Comparison of ENCODE assay signal across 14 cellular contexts in the genomic region with DNA sequence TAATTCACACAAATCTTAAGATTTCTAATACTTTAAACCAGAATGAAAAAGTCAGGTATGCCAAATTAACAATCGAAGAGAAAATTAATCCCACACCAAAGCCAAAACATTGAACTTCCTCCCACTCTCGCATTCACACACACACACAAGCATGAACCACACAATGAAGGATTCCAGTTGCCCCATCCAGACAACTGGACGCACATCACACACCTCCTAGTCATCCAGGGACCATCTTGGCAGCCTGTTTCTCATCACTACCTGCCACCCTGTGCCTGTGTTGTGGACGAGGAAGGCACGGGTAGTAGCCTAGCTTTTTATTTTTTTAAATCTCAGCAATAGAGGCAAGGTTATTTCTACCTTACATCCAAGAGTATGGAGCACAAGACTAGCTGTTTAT. TPM values are rescaled to one million over a fixed set of nuclear protein-coding genes. Genes with fewer than 3 reads are reported as not detected.
DNase-seq lines count a peak whose midpoint lies in the region; ATAC-seq and TF ChIP-seq lines count a peak whose summit lies in the region.
"Had no signal": no experiment of that assay in that cellular context is flagged by ENCODE, and none has a peak within 500 bp of the region (broad histone marks: within the 10 kb centered on the region; RNA-seq: fewer than 3 reads in every experiment).

No MANE protein-coding gene starts in this region.

- H3K9me3 Mint-ChIP-seq in stimulated activated naive CD8-positive, alpha-beta T cell treated with anti-CD3 and anti-CD28 coated beads, Interleukin-15, Interleukin-2, amounts not matched to agents 100 ng/mL and 50 ng/mL, for 24 hours: no peaks in the 10 kb centered on the region
- H3K9me3 Mint-ChIP-seq in activated T-helper 1 cell treated with anti-CD3 and anti-CD28 coated beads, Interleukin-12 subunit alpha, Interleukin-12 subunit beta, Interleukin-2, Interleukin-4 antibody, amounts not matched to agents 30 ng/mL and 10 ng/mL and 1 ng/mL, durations not matched to agents 14 hours and 24 hours and 36 hours: no peaks in the 10 kb centered on the region
- H3K9me3 Mint-ChIP-seq in glutamatergic neuron (ENCODE audit: unreplicated experiment): peaks cover 7% of the 10 kb centered on the region

- no peak for DNase-seq in stimulated activated naive CD8-positive, alpha-beta T cell treated with anti-CD3 and anti-CD28 coated beads, Interleukin-15, Interleukin-2, amounts not matched to agents 100 U/mL and 50 U/mL, for 24 hours
- no peak for DNase-seq in activated T-helper 1 cell treated with anti-CD3 and anti-CD28 coated beads, Interleukin-12 subunit alpha, Interleukin-12 subunit beta, Interleukin-2, Interleukin-4 antibody, amounts not matched to agents 30 ng/mL and 10 ng/mL and 1 ng/mL, durations not matched to agents 14 hours and 24 hours and 36 hours (ENCODE audit: low spot score)
- no peak for DNase-seq in glutamatergic neuron
- DNase-seq in medulla oblongata (ENCODE audit: extremely low spot score): no peak
- no peak for DNase-seq in GM03348 (ENCODE audit: low spot score)
- DNase-seq in mesenteric fat pad (ENCODE audit: low spot score): no peak
- DNase-seq: effector CD4-positive, alpha-beta T cell; NCI-H2029 treated with DMSO at 0.1 percent for 48 hours; NCI-H82; SJCRH30; stimulated activated CD4-positive, alpha-beta T cell treated with anti-CD3 and anti-CD28 coated beads, Interleukin-2, amount 100 ng/mL, for 48 hours; upper lobe of left lung had no signal

- peak overlapping the region; percentile 8 for H3K4me3 Mint-ChIP-seq in stimulated activated naive CD8-positive, alpha-beta T cell treated with anti-CD3 and anti-CD28 coated beads, Interleukin-15, Interleukin-2, amounts not matched to agents 100 ng/mL and 50 ng/mL, for 24 hours
- H3K4me3 Mint-ChIP-seq in activated T-helper 1 cell treated with anti-CD3 and anti-CD28 coated beads, Interleukin-12 subunit alpha, Interleukin-12 subunit beta, Interleukin-2, Interleukin-4 antibody, amounts not matched to agents 30 ng/mL and 10 ng/mL and 1 ng/mL, durations not matched to agents 14 hours and 24 hours and 36 hours: no peak overlapping the region
- H3K4me3 Mint-ChIP-seq in glutamatergic neuron (ENCODE audit: unreplicated experiment): no peak overlapping the region

- peaks cover 80% of the 10 kb centered on the region for H3K4me1 Mint-ChIP-seq in stimulated activated naive CD8-positive, alpha-beta T cell treated with anti-CD3 and anti-CD28 coated beads, Interleukin-15, Interleukin-2, amounts not matched to agents 100 ng/mL and 50 ng/mL, for 24 hours (ENCODE audit: low read depth)
- peaks cover 70% of the 10 kb centered on the region for H3K4me1 Mint-ChIP-seq in activated T-helper 1 cell treated with anti-CD3 and anti-CD28 coated beads, Interleukin-12 subunit alpha, Interleukin-12 subunit beta, Interleukin-2, Interleukin-4 antibody, amounts not matched to agents 30 ng/mL and 10 ng/mL and 1 ng/mL, durations not matched to agents 14 hours and 24 hours and 36 hours (ENCODE audit: low read depth)
- H3K4me1 Mint-ChIP-seq in glutamatergic neuron (ENCODE audit: low read depth, unreplicated experiment): peaks cover 51% of the 10 kb centered on the region

- TF ChIP-seq CTCF in glutamatergic neuron (IDR thresholded peaks at IDR 0.05; ENCODE audit: partially characterized antibody, unreplicated experiment): no peak

- no peaks in the 10 kb centered on the region for H3K27me3 Mint-ChIP-seq in stimulated activated naive CD8-positive, alpha-beta T cell treated with anti-CD3 and anti-CD28 coated beads, Interleukin-15, Interleukin-2, amounts not matched to agents 100 ng/mL and 50 ng/mL, for 24 hours
- no peaks in the 10 kb centered on the region for H3K27me3 Mint-ChIP-seq in activated T-helper 1 cell treated with anti-CD3 and anti-CD28 coated beads, Interleukin-12 subunit alpha, Interleukin-12 subunit beta, Interleukin-2, Interleukin-4 antibody, amounts not matched to agents 30 ng/mL and 10 ng/mL and 1 ng/mL, durations not matched to agents 14 hours and 24 hours and 36 hours (ENCODE audit: insufficient read depth)
- peaks cover 3% of the 10 kb centered on the region for H3K27me3 Mint-ChIP-seq in glutamatergic neuron (ENCODE audit: unreplicated experiment)

- no peak for ATAC-seq in stimulated activated naive CD8-positive, alpha-beta T cell treated with anti-CD3 and anti-CD28 coated beads, Interleukin-15, Interleukin-2, amounts not matched to agents 100 U/mL and 50 U/mL, for 24 hours
- ATAC-seq in HG02938 (IDR thresholded peaks at IDR 0.05; ENCODE audit: unreplicated experiment): no peak

- H3K36me3 Mint-ChIP-seq in stimulated activated naive CD8-positive, alpha-beta T cell treated with anti-CD3 and anti-CD28 coated beads, Interleukin-15, Interleukin-2, amounts not matched to agents 100 ng/mL and 50 ng/mL, for 24 hours (ENCODE audit: low read depth): peaks cover 11% of the 10 kb centered on the region
- peaks cover 4% of the 10 kb centered on the region for H3K36me3 Mint-ChIP-seq in activated T-helper 1 cell treated with anti-CD3 and anti-CD28 coated beads, Interleukin-12 subunit alpha, Interleukin-12 subunit beta, Interleukin-2, Interleukin-4 antibody, amounts not matched to agents 30 ng/mL and 10 ng/mL and 1 ng/mL, durations not matched to agents 14 hours and 24 hours and 36 hours (ENCODE audit: low read depth)
- no peaks in the 10 kb centered on the region for H3K36me3 Mint-ChIP-seq in glutamatergic neuron (ENCODE audit: unreplicated experiment)

- intact Hi-C loops in activated T-helper 1 cell treated with anti-CD3 and anti-CD28 coated beads, Interleukin-12 subunit alpha, Interleukin-12 subunit beta, Interleukin-2, Interleukin-4 antibody, amounts not matched to agents 30 ng/mL and 10 ng/mL and 1 ng/mL, durations not matched to agents 14 hours and 24 hours and 36 hours (cut with micrococcal nuclease): loop anchor here (2.0 to 5.0 kb wide), 2 partner anchors 20 to 54 kb away; no protein-coding TSS in a partner anchor

- H3K27ac Mint-ChIP-seq in stimulated activated naive CD8-positive, alpha-beta T cell treated with anti-CD3 and anti-CD28 coated beads, Interleukin-15, Interleukin-2, amounts not matched to agents 100 ng/mL and 50 ng/mL, for 24 hours: peak overlapping the region; percentile 69
- peak overlapping the region; percentile 55 for H3K27ac Mint-ChIP-seq in activated T-helper 1 cell treated with anti-CD3 and anti-CD28 coated beads, Interleukin-12 subunit alpha, Interleukin-12 subunit beta, Interleukin-2, Interleukin-4 antibody, amounts not matched to agents 30 ng/mL and 10 ng/mL and 1 ng/mL, durations not matched to agents 14 hours and 24 hours and 36 hours
- peak overlapping the region; percentile 68 for H3K27ac Mint-ChIP-seq in glutamatergic neuron (ENCODE audit: unreplicated experiment)

RNA-seq across cellular contexts. Expression of a gene that starts 15.2 kb away (rescaled TPM):
- 38.9 and 39.3 TPM in 2 replicates for total RNA-seq in activated T-helper 1 cell treated with anti-CD3 and anti-CD28 coated beads, Interleukin-12 subunit alpha, Interleukin-12 subunit beta, Interleukin-2, Interleukin-4 antibody, amounts not matched to agents 30 ng/mL and 10 ng/mL and 1 ng/mL, durations not matched to agents 14 hours and 24 hours and 36 hours
- total RNA-seq in glutamatergic neuron (ENCODE audit: unreplicated experiment) (61.3 TPM), mesenteric fat pad (54.2 TPM)
